20 cellular contexts compared by ENCODE assay signal in genomic region chr2:175965773-175966172, GRCh38. TPM values are rescaled to one million over a fixed set of nuclear protein-coding genes. Genes with fewer than 3 reads are reported as not detected.
DNase-seq lines count a peak whose midpoint lies in the region; ATAC-seq, FAIRE-seq and TF ChIP-seq lines count a peak whose summit lies in the region.
"Had no signal": no experiment of that assay in that cellular context is flagged by ENCODE, and none has a peak within 500 bp of the region (broad histone marks: within the 10 kb centered on the region; RNA-seq: fewer than 3 reads in every experiment).

No MANE protein-coding gene starts in this region.

- intact Hi-C loops in HepG2 (cut with micrococcal nuclease; ENCODE audit: unreplicated experiment) (no loop called here), right lobe of liver (cut with DNase I) (no loop called here), IMR-90 (cut with micrococcal nuclease) (no loop called here)

- no peak overlapping the region for H4K91ac ChIP-seq in IMR-90 (ENCODE audit: insufficient read depth, low read depth, low read length)

- no peak overlapping the region for H3K14ac ChIP-seq in IMR-90 (replicated peaks; ENCODE audit: low read depth, low read length)

- no peak overlapping the region for H2BK20ac ChIP-seq in IMR-90 (ENCODE audit: low read depth, low read length)

- 95% methylated on average over 3 of the region's 3 CpGs for whole genome bisulfite sequencing in HepG2 (ENCODE audit: low lambda C conversion rate)
- WGBS in right lobe of liver (ENCODE audit: insufficient coverage, low coverage, low lambda C conversion rate, missing lambda C conversion rate), result 100% methylated on average over 1 of the region's 3 CpGs
- 100% methylated on average over 1 of the region's 3 CpGs; no CpG with 5 or more reads in 1 of the 2 experiments for WGBS in IMR-90 (ENCODE audit: extremely low coverage in 2 of 2, insufficient read length in 1 of 2), 2 experiments

- dilution Hi-C loops in IMR-90 (cut with HindIII; ENCODE audit: low sequenced_read_pairs, unreplicated experiment), result no loop called here

- H3K27ac Mint-ChIP-seq in stimulated activated effector memory CD8-positive, alpha-beta T cell treated with anti-CD3 and anti-CD28 coated beads, Interleukin-12 subunit alpha, Interleukin-12 subunit beta, amount 100 ng/mL, for 72 hours, result no peak overlapping the region
- H3K27ac Mint-ChIP-seq: B cell; CD4-positive, alpha-beta T cell; CD8-positive, alpha-beta T cell had no signal

- TF ChIP-seq CTCF in HepG2 (CRISPR knock-in tag; IDR thresholded peaks at IDR 0.05), result no peak
- no peak for TF ChIP-seq CTCF in right lobe of liver (IDR thresholded peaks at IDR 0.05)
- no peak for TF ChIP-seq CTCF in IMR-90 (conservative IDR thresholded peaks at IDR 0.05; ENCODE audit: low read depth, low read length)

- no peak for TF ChIP-seq POLR2A in HepG2 (IDR thresholded peaks at IDR 0.05; ENCODE audit: insufficient read depth in 1 of 2, low read depth in 2 of 2, low read length in 2 of 2)
- TF ChIP-seq POLR2A in right lobe of liver (IDR thresholded peaks at IDR 0.05), result no peak
- no peak for TF ChIP-seq POLR2A in IMR-90 (IDR thresholded peaks at IDR 0.05; ENCODE audit: low read depth, low read length)

- DNase-seq in HepG2 (ENCODE audit: low spot score), result no peak
- DNase-seq in right lobe of liver, result no peak
- no peak for DNase-seq in IMR-90
- no peak for DNase-seq in stimulated activated effector memory CD8-positive, alpha-beta T cell treated with anti-CD3 and anti-CD28 coated beads, Interleukin-12 subunit alpha, Interleukin-12 subunit beta, amount 100 ng/mL, for 72 hours (ENCODE audit: low spot score in 2 of 2)
- DNase-seq in AG08395 (ENCODE audit: low spot score), result no peak
- DNase-seq: ACHN; AML-193; Caco-2; Calu3; CD4-positive, alpha-beta T cell; CD8-positive, alpha-beta T cell; GDM1 had no signal

- no peak overlapping the region for H4K8ac ChIP-seq in IMR-90 (ENCODE audit: low read depth in 2 of 2, low read length in 2 of 2)

- no peaks in the 10 kb centered on the region for H3K9me1 ChIP-seq in IMR-90 (ENCODE audit: insufficient read depth, low read length)

- H3K4me2 ChIP-seq in HepG2 (ENCODE audit: low read depth, low read length) (no peak overlapping the region), IMR-90 (ENCODE audit: low read depth, low read length) (no peak overlapping the region)
- H3K4me2 ChIP-seq: BLaER1 treated with 17β-estradiol and CSF1 and Interleukin-3, amounts not matched to agents 10 nM and 100 nM had no signal

- peaks cover 5% of the 10 kb centered on the region for H3K4me1 Mint-ChIP-seq in stimulated activated effector memory CD8-positive, alpha-beta T cell treated with anti-CD3 and anti-CD28 coated beads, Interleukin-12 subunit alpha, Interleukin-12 subunit beta, amount 100 ng/mL, for 72 hours
- H3K4me1 Mint-ChIP-seq: B cell had no signal

- no peak overlapping the region for H3K27ac ChIP-seq in HepG2 (ENCODE audit: extremely low read length, insufficient read depth, low read length)
- no peak overlapping the region for H3K27ac ChIP-seq in right lobe of liver
- no peak overlapping the region for H3K27ac ChIP-seq in IMR-90 (ENCODE audit: insufficient read depth, low read length)
- H3K27ac ChIP-seq: 22Rv1; BLaER1 treated with 17β-estradiol and CSF1 and Interleukin-3, amounts not matched to agents 10 nM and 100 nM; C4-2B had no signal

- POLR2A ChIA-PET in HepG2 (lab: Yijun Ruan, JAX) (no interaction called here), IMR-90 (lab: Charles Lee; ENCODE audit: unreplicated experiment) (no interaction called here)

- in situ Hi-C loops in HepG2 (cut with HindIII; ENCODE audit: extremely low pct_ligation_motif_present, low pct_unique_long_range_greater_than_20kb) (no loop called here), IMR-90 (cut with MboI; ENCODE audit: low sequenced_read_pairs) (no loop called here)

- CTCF ChIA-PET in HepG2 (lab: Yijun Ruan, JAX; ENCODE audit: low intra/inter-chr PET ratio, low total read pairs) (no interaction called here), IMR-90 (lab: Yijun Ruan, JAX) (no interaction called here)

- H3K4ac ChIP-seq in IMR-90 (ENCODE audit: low read depth, low read length), result no peak overlapping the region

- H3K9me3 Mint-ChIP-seq in stimulated activated effector memory CD8-positive, alpha-beta T cell treated with anti-CD3 and anti-CD28 coated beads, Interleukin-12 subunit alpha, Interleukin-12 subunit beta, amount 100 ng/mL, for 72 hours, result no peaks in the 10 kb centered on the region
- H3K9me3 Mint-ChIP-seq: CD4-positive, alpha-beta T cell had no signal

- no peaks in the 10 kb centered on the region for H3K4me1 ChIP-seq in HepG2 (ENCODE audit: insufficient read depth, low read length)
- H3K4me1 ChIP-seq in right lobe of liver, result no peaks in the 10 kb centered on the region
- no peaks in the 10 kb centered on the region for H3K4me1 ChIP-seq in IMR-90 (ENCODE audit: control insufficient read depth, insufficient read depth, low read length)
- H3K4me1 ChIP-seq: BLaER1 treated with 17β-estradiol and CSF1 and Interleukin-3, amounts not matched to agents 10 nM and 100 nM; Caco-2 had no signal

- H2BK5ac ChIP-seq in IMR-90 (ENCODE audit: low read depth, low read length, poor library complexity, severe bottlenecking), result no peak overlapping the region

- H3K23ac ChIP-seq in IMR-90 (ENCODE audit: low read depth, low read length), result no peak overlapping the region

- H3K9ac ChIP-seq in HepG2 (ENCODE audit: insufficient read depth, low read depth, low read length), result no peak overlapping the region
- H3K9ac ChIP-seq in IMR-90 (ENCODE audit: low read depth, low read length), result no peak overlapping the region
- H3K9ac ChIP-seq: BLaER1 treated with 17β-estradiol and CSF1 and Interleukin-3, amounts not matched to agents 10 nM and 100 nM had no signal

- no peak for FAIRE-seq in HepG2 (lab: Jason Lieb, UNC)
- FAIRE-seq: D721Med, GM12878, GM12892, GM18507 had no signal

- no peak overlapping the region for H2BK15ac ChIP-seq in IMR-90 (ENCODE audit: low read depth, low read length)

- H2AK5ac ChIP-seq in IMR-90 (ENCODE audit: low read depth, low read length), result no peak overlapping the region

- no TSS peak for BruUV-seq in HepG2 (replicated peaks; lab: Mats Ljungman, UMichigan)
- BruUV-seq in IMR-90 (replicated peaks; lab: Mats Ljungman, UMichigan), result no TSS peak

- H2AK9ac ChIP-seq in IMR-90 (replicated peaks; ENCODE audit: low read depth, low read length, poor library complexity), result no peak overlapping the region

- H3K18ac ChIP-seq in IMR-90 (ENCODE audit: low read depth, low read length), result no peak overlapping the region

- no peak overlapping the region for H3K4me3 Mint-ChIP-seq in stimulated activated effector memory CD8-positive, alpha-beta T cell treated with anti-CD3 and anti-CD28 coated beads, Interleukin-12 subunit alpha, Interleukin-12 subunit beta, amount 100 ng/mL, for 72 hours
- H3K4me3 Mint-ChIP-seq: B cell; CD4-positive, alpha-beta T cell; CD8-positive, alpha-beta T cell had no signal

- no peak overlapping the region for H4K5ac ChIP-seq in IMR-90 (ENCODE audit: low read depth, low read length)

- no peaks in the 10 kb centered on the region for H3K79me1 ChIP-seq in IMR-90 (ENCODE audit: low read depth in 1 of 2, low read length in 2 of 2)

- TF ChIP-seq RAD21 in HepG2 (CRISPR knock-in tag; IDR thresholded peaks at IDR 0.05) (no peak), IMR-90 (IDR thresholded peaks at IDR 0.05; ENCODE audit: low read length) (no peak)

- H3K4me3 ChIP-seq in HepG2 (replicated peaks in 1 of 3; ENCODE audit: insufficient read depth in 1 of 3, low read depth in 2 of 3, low read length in 3 of 3), result no peak overlapping the region
- no peak overlapping the region for H3K4me3 ChIP-seq in right lobe of liver
- H3K4me3 ChIP-seq in IMR-90 (ENCODE audit: insufficient read depth, low read depth, low read length), result no peak overlapping the region
- H3K4me3 ChIP-seq: BLaER1 treated with 17β-estradiol and CSF1 and Interleukin-3, amounts not matched to agents 10 nM and 100 nM; GM12878 had no signal

- ATAC-seq in HepG2, result no peak
- ATAC-seq in right lobe of liver, result no peak
- ATAC-seq in IMR-90 (ENCODE audit: low read depth), result no peak
- no peak for ATAC-seq in stimulated activated effector memory CD8-positive, alpha-beta T cell treated with anti-CD3 and anti-CD28 coated beads, Interleukin-12 subunit alpha, Interleukin-12 subunit beta, amount 100 ng/mL, for 72 hours
- ATAC-seq: CD8-positive, alpha-beta T cell; GM12878 had no signal

- H3K56ac ChIP-seq in IMR-90 (ENCODE audit: extremely low read depth, insufficient read depth, low read length), result no peak overlapping the region

- H3K27me3 ChIP-seq in HepG2 (ENCODE audit: control insufficient read depth in 1 of 2, insufficient read depth in 2 of 2, low read length in 2 of 2) (no peaks in the 10 kb centered on the region), right lobe of liver (no peaks in the 10 kb centered on the region), IMR-90 (ENCODE audit: control insufficient read depth, insufficient read depth, low read length) (no peaks in the 10 kb centered on the region)
- H3K27me3 ChIP-seq: BLaER1 treated with 17β-estradiol and CSF1 and Interleukin-3, amounts not matched to agents 10 nM and 100 nM had no signal

- no peak overlapping the region for H2AFZ ChIP-seq in HepG2 (ENCODE audit: low read length)
- H2AFZ ChIP-seq in IMR-90 (replicated peaks; ENCODE audit: low read length, poor library complexity), result no peak overlapping the region

- H3K9me3 ChIP-seq in HepG2 (ENCODE audit: low read length) (no peaks in the 10 kb centered on the region), right lobe of liver (no peaks in the 10 kb centered on the region), IMR-90 (ENCODE audit: control insufficient read depth, insufficient read depth, low read length) (no peaks in the 10 kb centered on the region)
- H3K9me3 ChIP-seq: Caco-2 had no signal

- H4K20me1 ChIP-seq in HepG2 (ENCODE audit: insufficient read depth, low read length) (no peaks in the 10 kb centered on the region), IMR-90 (ENCODE audit: insufficient read depth, low read length) (no peaks in the 10 kb centered on the region)
- H4K20me1 ChIP-seq: BLaER1 treated with 17β-estradiol and CSF1 and Interleukin-3, amounts not matched to agents 10 nM and 100 nM had no signal

- H3K36me3 ChIP-seq in HepG2 (replicated peaks in 1 of 2; ENCODE audit: control insufficient read depth in 1 of 2, insufficient read depth in 2 of 2, low read length in 2 of 2), result peaks cover 0 to 4% of the 10 kb centered on the region in 2 experiments; a peak in 1 of 5 replicates
- no peaks in the 10 kb centered on the region for H3K36me3 ChIP-seq in right lobe of liver
- peaks cover 2% of the 10 kb centered on the region; the same call in 1 of the 2 replicates for H3K36me3 ChIP-seq in IMR-90 (ENCODE audit: control insufficient read depth, insufficient read depth, low read length)

- TF ChIP-seq EP300 in HepG2 (IDR thresholded peaks at IDR 0.05; ENCODE audit: low read depth in 2 of 2, low read length in 2 of 2) (no peak), HepG2 (CRISPR knock-in tag; IDR thresholded peaks at IDR 0.05; ENCODE audit: borderline replicate concordance) (no peak)

- H2BK120ac ChIP-seq in IMR-90 (ENCODE audit: low read depth, low read length), result no peak overlapping the region

- peaks cover 45% of the 10 kb centered on the region for H3K36me3 Mint-ChIP-seq in stimulated activated effector memory CD8-positive, alpha-beta T cell treated with anti-CD3 and anti-CD28 coated beads, Interleukin-12 subunit alpha, Interleukin-12 subunit beta, amount 100 ng/mL, for 72 hours

- no peaks in the 10 kb centered on the region for H3K79me2 ChIP-seq in HepG2 (ENCODE audit: insufficient read depth, low read length)

RNA-seq across cellular contexts. Expression of gene LNPK, which starts 36.3 kb away (rescaled TPM):
- 25.4 and 30.1 TPM in 2 replicates for total RNA-seq in HepG2 (2016; rRNA removed; fragmentation: Illumina TruSeq; extraction: Trizol)
- 25.1 and 26.0 TPM in 2 replicates for total RNA-seq in HepG2 (2016; cell fraction: cytosol; rRNA removed; fragmentation: Illumina TruSeq; extraction: Trizol; ENCODE audit: low read depth)
- total RNA-seq in HepG2 (2016; cell fraction: insoluble cytoplasmic fraction; rRNA removed; fragmentation: Illumina TruSeq; extraction: Trizol), result 26.3 and 30.5 TPM in 2 replicates
- 19.3 and 22.3 TPM in 2 replicates for total RNA-seq in HepG2 (2016; cell fraction: membrane; rRNA removed; fragmentation: Illumina TruSeq; extraction: Trizol)
- total RNA-seq in HepG2 (2016; cell fraction: nucleus; rRNA removed; fragmentation: Illumina TruSeq; extraction: Trizol), result 35.8 and 39.1 TPM in 2 replicates
- polyA plus RNA-seq in HepG2 (2011; rRNA removed), result 20.6 and 26.1 TPM in 2 replicates
- polyA plus RNA-seq in HepG2 (2011; cell fraction: cytosol; rRNA removed), result 10.3 and 13.9 TPM in 2 replicates
- polyA plus RNA-seq in HepG2 (2011; cell fraction: nucleus; rRNA removed), result 8.3 and 10.6 TPM in 2 replicates
- 24.5 and 27.7 TPM in 2 replicates for polyA plus RNA-seq in HepG2 (2012)
- 5.2 and 5.8 TPM in 2 replicates for polyA plus RNA-seq in HepG2 (2016; cell fraction: cytosol; fragmentation: Illumina TruSeq; extraction: Trizol; ENCODE audit: low read depth)
- 18.1 and 18.6 TPM in 2 replicates for polyA plus RNA-seq in HepG2 (2016; cell fraction: insoluble cytoplasmic fraction; fragmentation: Illumina TruSeq; extraction: Trizol; ENCODE audit: low read depth)
- 9.4 and 10.1 TPM in 2 replicates for polyA plus RNA-seq in HepG2 (2016; cell fraction: membrane; fragmentation: Illumina TruSeq; extraction: Trizol; ENCODE audit: low read depth)
- 25.4 TPM in 2 replicates for polyA plus RNA-seq in HepG2 (2016; cell fraction: nucleus; fragmentation: Illumina TruSeq; extraction: Trizol; ENCODE audit: insufficient read depth, low read depth)
- polyA minus RNA-seq in HepG2 (2011; rRNA and poly(A)+ RNA removed; ENCODE audit: low replicate concordance), result 16.7 and 33.7 TPM in 2 replicates
- polyA minus RNA-seq in HepG2 (2011; cell fraction: cytosol; rRNA and poly(A)+ RNA removed), result 30.5 and 34.9 TPM in 2 replicates
- 48.6 and 63.0 TPM in 2 replicates for polyA minus RNA-seq in HepG2 (2011; cell fraction: nucleus; rRNA and poly(A)+ RNA removed)
- total RNA-seq in right lobe of liver, result 10 to 100 TPM; 12.9 to 30.7 (median 22.2) TPM
- total RNA-seq in IMR-90 (2012; rRNA removed), result 48.6 and 59.4 TPM in 2 replicates
- 14.7 and 18.7 TPM in 2 replicates for polyA plus RNA-seq in IMR-90 (2012; rRNA removed)
- polyA plus RNA-seq in IMR-90 (2012; cell fraction: cytosol; rRNA removed), result 3.1 TPM in 2 replicates
- polyA plus RNA-seq in IMR-90 (2012; cell fraction: nucleus; rRNA removed; ENCODE audit: low replicate concordance), result 0.90 and 12.4 TPM in 2 replicates
